ENCODE assay signal across 8 cellular contexts in the genomic region with DNA sequence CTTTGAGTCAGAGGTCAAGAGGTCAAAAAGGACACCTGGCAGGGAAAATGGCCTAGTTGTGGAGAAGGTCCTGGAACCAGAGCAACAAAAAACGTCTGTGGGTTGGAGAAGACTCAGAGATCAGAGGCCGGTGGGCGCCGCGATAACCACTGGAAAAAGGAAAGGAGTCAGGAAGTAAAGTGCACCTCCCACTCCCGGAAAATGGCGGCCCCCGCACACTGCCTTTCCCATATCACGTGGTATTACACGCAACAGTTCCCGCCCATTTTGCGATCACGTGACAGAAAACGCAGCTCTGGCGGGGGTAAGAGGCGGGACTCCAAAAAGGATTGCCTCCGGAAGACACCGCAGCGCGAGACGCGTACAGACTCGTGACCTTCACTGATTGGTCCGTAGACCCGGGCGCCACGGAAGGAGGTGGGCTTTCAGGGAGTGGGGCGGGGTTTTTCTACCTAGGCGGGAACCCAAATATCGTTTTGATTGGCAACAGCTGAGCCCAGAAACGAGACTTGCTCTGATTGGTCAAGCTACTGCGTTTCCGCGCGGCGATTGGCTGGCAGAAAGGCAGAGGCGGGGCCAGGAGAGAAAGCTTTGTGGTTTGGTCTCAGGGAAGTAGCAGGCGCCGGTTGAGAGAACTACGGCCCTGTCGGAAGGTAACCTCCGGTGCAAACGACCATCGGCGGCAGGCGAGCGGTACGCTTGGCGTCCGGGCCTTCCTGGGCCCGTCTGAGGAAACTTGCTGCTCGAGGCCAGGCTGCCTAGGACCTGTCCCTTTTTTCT. TPM values are rescaled to one million over a fixed set of nuclear protein-coding genes. Genes with fewer than 3 reads are reported as not detected.
DNase-seq lines count a peak whose midpoint lies in the region; ATAC-seq lines count a peak whose summit lies in the region.

Gene ACTMAP (minus strand): TSS at position 193 of the 780 bp plus-strand sequence. CDS start 674 bp downstream, outside the sequence.

- ATAC-seq in GM19351 (IDR thresholded peaks at IDR 0.05; ENCODE audit: unreplicated experiment) (peak; percentile 80), HG03521 (IDR thresholded peaks at IDR 0.05; ENCODE audit: unreplicated experiment) (peak; percentile 80), left lobe of liver (peak; percentile 85)

- DNase-seq in NCI-H748 (lab: John Stamatoyannopoulos, UW; ENCODE audit: unreplicated experiment), result peak; percentile 100
- DNase-seq in activated CD4-positive, alpha-beta T cell treated with anti-CD3 and anti-CD28 coated beads, Interleukin-2, amount 50 U/mL, for 1 hour, result peak; percentile 99
- peak; percentile 100 for DNase-seq in dedifferentiated amniotic fluid mesenchymal stem cell (ENCODE audit: extremely low spot score)
- peak; percentile 100 for DNase-seq in left lobe of liver (ENCODE audit: low spot score)
- peak; percentile 99 for DNase-seq in stimulated activated CD4-positive, alpha-beta T cell treated with anti-CD3 and anti-CD28 coated beads, Interleukin-2, amount 100 ng/mL, for 4 hours (ENCODE audit: low read depth)

- peaks cover 51 to 64% (median 57%) of the 10 kb centered on the region in 10 experiments for H3K4me1 ChIP-seq in BLaER1 treated with 17β-estradiol and CSF1 and Interleukin-3, amounts not matched to agents 10 nM and 100 nM

- H3K27ac ChIP-seq in BLaER1 treated with 17β-estradiol and CSF1 and Interleukin-3, amounts not matched to agents 10 nM and 100 nM, result peak within 1 kb of the TSS; percentile 90 to 98 (median 97)

- no peaks in the 10 kb centered on the region for H3K9me3 ChIP-seq in BLaER1 treated with 17β-estradiol and CSF1 and Interleukin-3, amounts not matched to agents 10 nM and 100 nM (replicated peaks in 1 of 11)

- H4K20me1 ChIP-seq in BLaER1 treated with 17β-estradiol and CSF1 and Interleukin-3, amounts not matched to agents 10 nM and 100 nM, result peaks cover 16 to 39% (median 31%) of the 10 kb centered on the region in 11 experiments; a peak in 21 of 22 replicates

- H3K4me3 ChIP-seq in BLaER1 treated with 17β-estradiol and CSF1 and Interleukin-3, amounts not matched to agents 10 nM and 100 nM, result peak within 1 kb of the TSS; percentile 65 to 87 (median 80)

- H3K9ac ChIP-seq in BLaER1 treated with 17β-estradiol and CSF1 and Interleukin-3, amounts not matched to agents 10 nM and 100 nM, result peak within 1 kb of the TSS; percentile 89 to 98 (median 96)

- H3K27me3 ChIP-seq in BLaER1 treated with 17β-estradiol and CSF1 and Interleukin-3, amounts not matched to agents 10 nM and 100 nM, result no peaks in the 10 kb centered on the region

- peak within 1 kb of the TSS; percentile 91 to 98 (median 94) for H3K4me2 ChIP-seq in BLaER1 treated with 17β-estradiol and CSF1 and Interleukin-3, amounts not matched to agents 10 nM and 100 nM

- peaks cover 4 to 34% (median 29%) of the 10 kb centered on the region in 11 experiments; a peak in 21 of 22 replicates for H3K36me3 ChIP-seq in BLaER1 treated with 17β-estradiol and CSF1 and Interleukin-3, amounts not matched to agents 10 nM and 100 nM

RNA-seq across cellular contexts. Expression of gene ACTMAP, which starts in this region (rescaled TPM):
- total RNA-seq in left lobe of liver, result 8.9 TPM

Comparison
In these comparisons a context has a peak if more than half of its experiments do, and no peak if none do; other contexts are left out.
1. Peak in every context shown above with its lines: DNase-seq, ATAC-seq, H3K4me3 ChIP-seq and H3K27ac ChIP-seq.